In the genomic region with DNA sequence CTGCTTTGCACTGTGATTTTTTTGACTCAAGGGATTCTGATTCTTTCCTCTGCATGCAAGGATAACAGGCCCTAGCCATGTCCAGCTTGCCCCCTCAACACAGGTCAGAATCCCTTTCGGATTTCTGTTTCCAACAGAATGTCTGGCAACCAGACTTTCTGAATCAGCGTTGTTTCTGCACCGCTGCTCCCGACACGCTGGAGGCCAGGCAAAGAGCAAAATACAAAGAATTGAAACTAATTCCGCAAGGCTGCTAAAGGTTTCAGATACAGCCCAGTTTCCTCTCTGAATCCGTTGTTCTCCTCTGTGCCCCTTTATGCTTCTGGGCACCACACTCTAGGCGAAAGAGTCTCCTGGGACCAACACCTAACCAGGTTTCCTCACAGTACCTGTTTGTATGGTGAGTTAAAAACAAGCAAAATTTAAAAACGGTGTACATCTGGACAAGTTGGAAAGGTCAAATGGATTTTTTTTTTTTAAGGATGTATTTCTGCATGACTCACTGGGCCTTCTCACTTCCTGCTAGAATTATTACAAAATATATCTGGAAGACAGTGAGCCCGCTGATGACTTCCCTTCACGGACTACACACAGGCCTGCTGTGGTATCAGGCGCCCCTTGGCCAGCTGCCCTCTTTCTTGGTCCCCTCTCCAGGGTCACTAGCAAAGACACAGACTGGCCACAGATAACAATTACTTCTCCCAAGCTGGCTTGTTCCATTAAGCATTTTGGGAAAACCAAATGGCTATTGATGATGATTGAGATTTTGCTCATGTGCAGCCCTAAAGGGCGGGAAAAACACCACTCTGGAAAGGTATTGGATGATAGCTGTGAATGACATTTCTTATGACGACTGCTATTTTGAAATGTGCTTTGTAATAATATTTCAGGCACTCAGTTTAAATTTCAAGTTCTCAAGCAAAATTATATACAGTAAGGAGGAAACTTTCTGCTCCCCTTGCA, we compare ENCODE assay signal across 8 cellular contexts.
DNase-seq lines count a peak whose midpoint lies in the region; ATAC-seq and TF ChIP-seq lines count a peak whose summit lies in the region.

No MANE protein-coding gene starts in this region.

- no peak overlapping the region for H3K4me3 ChIP-seq in smooth muscle cell
- no peak overlapping the region for H3K4me3 ChIP-seq in CD8-positive, alpha-beta T cell (ENCODE audit: low read depth, low read length)

- H3K79me2 ChIP-seq in smooth muscle cell (ENCODE audit: low read depth) = no peaks in the 10 kb centered on the region

- peak overlapping the region; percentile 82 for H2AFZ ChIP-seq in smooth muscle cell (ENCODE audit: low read depth)

- H3F3A ChIP-seq in smooth muscle cell (ENCODE audit: low read depth) = no peaks in the 10 kb centered on the region

- WGBS in smooth muscle cell (ENCODE audit: low lambda C conversion rate) = 45% methylated on average over 14 of the region's 14 CpGs

- peak overlapping the region; percentile 62 for H3K9ac ChIP-seq in smooth muscle cell (ENCODE audit: low read depth)

- TF ChIP-seq CTCF in smooth muscle cell (IDR thresholded peaks at IDR 0.05; ENCODE audit: borderline replicate concordance, insufficient read depth, poor library complexity, severe bottlenecking) = no peak
- no peak for TF ChIP-seq CTCF in CD8-positive, alpha-beta T cell (IDR thresholded peaks at IDR 0.05)

- no peak overlapping the region for H3K27ac Mint-ChIP-seq in CD8-positive, alpha-beta T cell

- intact Hi-C loops in left ventricle myocardium superior (cut with micrococcal nuclease) = no loop called here
- intact Hi-C loops in CD8-positive, alpha-beta T cell (cut with DNase I, micrococcal nuclease) = no loop called here

- H3K4me2 ChIP-seq in smooth muscle cell = peak overlapping the region; percentile 61

- no peaks in the 10 kb centered on the region for H3K27me3 Mint-ChIP-seq in CD8-positive, alpha-beta T cell (ENCODE audit: low read depth)

- no peaks in the 10 kb centered on the region for H3K9me3 Mint-ChIP-seq in CD8-positive, alpha-beta T cell

- POLR2A ChIA-PET in CD8-positive, alpha-beta T cell (lab: Charles Lee) = no interaction called here

- no peaks in the 10 kb centered on the region for H3K4me1 Mint-ChIP-seq in CD8-positive, alpha-beta T cell (ENCODE audit: low read depth)

- DNase-seq in HS-5 (ENCODE audit: low read depth) = peak; percentile 93
- peak; percentile 79 for DNase-seq in amniotic epithelial cell (ENCODE audit: low read depth)
- DNase-seq in left ventricle myocardium superior = peak; percentile 75
- no peak for DNase-seq in smooth muscle cell (lab: John Stamatoyannopoulos, UW; ENCODE audit: unreplicated experiment)
- DNase-seq in SHP77 treated with DMSO at 0.1 percent for 48 hours (lab: John Stamatoyannopoulos, UW) = no peak
- no peak for DNase-seq in CD8-positive, alpha-beta T cell

- CTCF ChIA-PET in CD8-positive, alpha-beta T cell (lab: Charles Lee) = no interaction called here

- peak overlapping the region; percentile 89 for H3K27ac ChIP-seq in smooth muscle cell (ENCODE audit: low read depth)
- no peak overlapping the region for H3K27ac ChIP-seq in CD8-positive, alpha-beta T cell (ENCODE audit: low read depth, low read length)

- ATAC-seq in left ventricle myocardium superior = peak; percentile 73
- no peak for ATAC-seq in HG03139 (IDR thresholded peaks at IDR 0.05; ENCODE audit: unreplicated experiment)
- no peak for ATAC-seq in HG02588 (IDR thresholded peaks at IDR 0.05; ENCODE audit: unreplicated experiment)
- ATAC-seq in CD8-positive, alpha-beta T cell = no peak

- no peaks in the 10 kb centered on the region for H3K36me3 Mint-ChIP-seq in CD8-positive, alpha-beta T cell

- H3K9me3 ChIP-seq in smooth muscle cell (replicated peaks; ENCODE audit: low read depth) = no peaks in the 10 kb centered on the region
- H3K9me3 ChIP-seq in CD8-positive, alpha-beta T cell (ENCODE audit: low read length) = no peaks in the 10 kb centered on the region

- no peaks in the 10 kb centered on the region for H3K27me3 ChIP-seq in smooth muscle cell (ENCODE audit: low read depth)
- H3K27me3 ChIP-seq in CD8-positive, alpha-beta T cell (ENCODE audit: insufficient read depth, low read length) = no peaks in the 10 kb centered on the region

- H3K36me3 ChIP-seq in smooth muscle cell (ENCODE audit: low read depth) = no peaks in the 10 kb centered on the region
- no peaks in the 10 kb centered on the region for H3K36me3 ChIP-seq in CD8-positive, alpha-beta T cell (ENCODE audit: insufficient read depth, low read length)

- H3K4me3 Mint-ChIP-seq in CD8-positive, alpha-beta T cell = no peak overlapping the region

- H3K4me1 ChIP-seq in smooth muscle cell (ENCODE audit: low read depth) = peaks cover 34% of the 10 kb centered on the region
- H3K4me1 ChIP-seq in CD8-positive, alpha-beta T cell (ENCODE audit: insufficient read depth, low read length) = no peaks in the 10 kb centered on the region

- H4K20me1 ChIP-seq in smooth muscle cell (ENCODE audit: low read depth) = no peaks in the 10 kb centered on the region

Comparison
In these comparisons a context has a peak if more than half of its experiments do, and no peak if none do; other contexts are left out.
1. DNase-seq: peak in HS-5 (single experiment), amniotic epithelial cell (single experiment) and left ventricle myocardium superior (single experiment); none in smooth muscle cell (single experiment), SHP77 treated with DMSO at 0.1 percent for 48 hours (single experiment) and CD8-positive, alpha-beta T cell (0 of 7).